8 cellular contexts compared by ENCODE assay signal in the genomic region with DNA sequence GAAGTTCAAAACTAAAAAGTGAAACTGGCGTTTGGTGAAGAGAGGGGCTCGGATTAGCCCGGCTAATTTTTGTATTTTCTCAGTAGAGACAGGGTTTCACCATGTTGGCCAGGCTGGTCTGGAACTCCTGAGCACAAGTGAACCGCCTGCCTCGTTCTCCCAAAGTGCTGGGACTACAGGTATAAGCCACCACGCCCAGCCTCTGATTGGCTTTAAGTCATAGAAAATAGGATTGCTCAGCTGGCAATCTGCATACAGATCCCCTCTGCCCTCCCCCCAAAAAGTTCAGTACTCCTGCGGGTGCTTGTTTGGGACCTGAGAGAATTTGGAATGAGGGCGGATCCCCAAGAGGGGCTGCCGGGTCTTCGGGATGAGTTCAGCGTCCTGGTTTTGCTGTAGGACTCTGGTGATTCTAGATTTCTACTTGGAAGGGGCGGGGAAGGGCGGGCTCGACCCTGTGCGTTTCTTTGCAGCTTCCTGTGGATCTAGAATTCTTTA. TPM values are rescaled to one million over a fixed set of nuclear protein-coding genes. Genes with fewer than 3 reads are reported as not detected.
DNase-seq lines count a peak whose midpoint lies in the region; TF ChIP-seq lines count a peak whose summit lies in the region.

No MANE protein-coding gene starts in this region.

- H3K36me3 Mint-ChIP-seq in endodermal cell (ENCODE audit: low read depth) = no peaks in the 10 kb centered on the region

- H3K4me2 ChIP-seq in osteoblast (ENCODE audit: insufficient read depth, low read length) = peak overlapping the region; percentile 74

- H3K4me3 Mint-ChIP-seq in endodermal cell = peak overlapping the region; percentile 77

- no peak for DNase-seq in NB4 (ENCODE audit: low read depth)
- DNase-seq in endodermal cell = peak; percentile 82
- no peak for DNase-seq in osteoblast (ENCODE audit: insufficient read length, low spot score, missing footprints)
- no peak for DNase-seq in stimulated activated CD4-positive, alpha-beta T cell treated with anti-CD3 and anti-CD28 coated beads, Interleukin-4, amount 100 ng/mL, for 24 hours
- no peak for DNase-seq in Kasumi-1 (lab: John Stamatoyannopoulos, UW)
- no peak for DNase-seq in mucosa of gallbladder (ENCODE audit: low spot score)
- DNase-seq in stimulated activated CD4-positive, alpha-beta T cell treated with anti-CD3 and anti-CD28 coated beads, Interleukin-12 subunit alpha, Interleukin-12 subunit beta, amount 100 ng/mL, for 4 hours = no peak

- H3K36me3 ChIP-seq in ES-I3 (ENCODE audit: insufficient read depth, low read length) (no peaks in the 10 kb centered on the region; the same call in 1 of the 2 replicates), endodermal cell (ENCODE audit: control insufficient read depth, insufficient read depth, low read length) (no peaks in the 10 kb centered on the region), osteoblast (ENCODE audit: insufficient read depth, low read length) (no peaks in the 10 kb centered on the region)

- H3K9ac ChIP-seq in ES-I3 (ENCODE audit: low read depth, low read length) (peak overlapping the region; percentile 68), endodermal cell (ENCODE audit: extremely low read depth, low read length, poor library complexity, severe bottlenecking) (no peak overlapping the region)

- peak overlapping the region; percentile 76 for H2AFZ ChIP-seq in osteoblast (ENCODE audit: low read length)

- WGBS in endodermal cell (ENCODE audit: insufficient coverage in 1 of 2, insufficient read length in 1 of 2), 2 experiments = 3% methylated on average over 15 of the region's 15 CpGs; no CpG with 5 or more reads in 1 of the 2 experiments

- H4K20me1 ChIP-seq in osteoblast (ENCODE audit: insufficient read depth, low read length) = no peaks in the 10 kb centered on the region

- H3K9me3 Mint-ChIP-seq in endodermal cell = peaks cover 6% of the 10 kb centered on the region

- H3K4me3 ChIP-seq in NB4 (ENCODE audit: low read depth, low read length) = peak overlapping the region; percentile 54
- peak overlapping the region; percentile 72 for H3K4me3 ChIP-seq in endodermal cell (ENCODE audit: low read length)
- H3K4me3 ChIP-seq in osteoblast (ENCODE audit: insufficient read depth, low read length) = peak overlapping the region; percentile 72

- no peaks in the 10 kb centered on the region for H3K79me2 ChIP-seq in osteoblast (ENCODE audit: insufficient read depth, low read length)

- TF ChIP-seq POLR2A in NB4 (IDR thresholded peaks at IDR 0.05; ENCODE audit: extremely low read depth, insufficient read length) = no peak

- no peaks in the 10 kb centered on the region for H3K27me3 ChIP-seq in endodermal cell (ENCODE audit: control insufficient read depth, insufficient read depth, low read length, poor library complexity, severe bottlenecking)
- H3K27me3 ChIP-seq in osteoblast (ENCODE audit: insufficient read depth, low read length) = no peaks in the 10 kb centered on the region

- no peak overlapping the region for H3K27ac ChIP-seq in endodermal cell (ENCODE audit: low read depth, low read length)
- H3K27ac ChIP-seq in osteoblast (ENCODE audit: low read depth, low read length) = no peak overlapping the region

- H3K9me3 ChIP-seq in ES-I3 (ENCODE audit: control insufficient read depth, insufficient read depth, low read length) (no peaks in the 10 kb centered on the region; the same call in 1 of the 2 replicates), endodermal cell (ENCODE audit: control insufficient read depth, low read length) (no peaks in the 10 kb centered on the region), osteoblast (ENCODE audit: low read depth, low read length) (no peaks in the 10 kb centered on the region)

- peak overlapping the region; percentile 76 for H3K27ac Mint-ChIP-seq in endodermal cell

- H3K4me1 Mint-ChIP-seq in endodermal cell = peaks cover 18% of the 10 kb centered on the region

- H3K4me1 ChIP-seq in ES-I3 (ENCODE audit: insufficient read depth, low read length) = no peaks in the 10 kb centered on the region
- H3K4me1 ChIP-seq in endodermal cell (ENCODE audit: control insufficient read depth, insufficient read depth, low read length) = no peaks in the 10 kb centered on the region
- peaks cover 11% of the 10 kb centered on the region for H3K4me1 ChIP-seq in osteoblast (ENCODE audit: insufficient read depth, low read length)

- no peak for TF ChIP-seq CTCF in NB4 (IDR thresholded peaks at IDR 0.05; ENCODE audit: low read depth, low read length)
- TF ChIP-seq CTCF in endodermal cell (conservative IDR thresholded peaks at IDR 0.05) = no peak
- TF ChIP-seq CTCF in osteoblast (IDR thresholded peaks at IDR 0.05; ENCODE audit: extremely low read depth, low read depth, low read length) = no peak

- H3K27me3 Mint-ChIP-seq in endodermal cell (ENCODE audit: insufficient read depth) = peaks cover 15% of the 10 kb centered on the region

RNA-seq across cellular contexts. Expression of a gene that starts 0.5 kb away (rescaled TPM):
- total RNA-seq in endodermal cell = 10 to 100 TPM; 24.7 to 73.7 TPM
- 27.5 TPM for polyA plus RNA-seq in endodermal cell (2013, experiment 1 of 2)
- 24.8 TPM for polyA plus RNA-seq in endodermal cell (2013, experiment 2 of 2)
- 9.1 and 13.4 TPM in 2 replicates for total RNA-seq in osteoblast
- total RNA-seq in mucosa of gallbladder = 15.2 TPM
